Comparison of ENCODE assay signal across 5 cellular contexts in genomic region chr17:18449833-18450232, GRCh38. TPM values are rescaled to one million over a fixed set of nuclear protein-coding genes. Genes with fewer than 3 reads are reported as not detected.
"Had no signal": no experiment of that assay in that cellular context is flagged by ENCODE, and none has a peak within 500 bp of the region (broad histone marks: within the 10 kb centered on the region; RNA-seq: fewer than 3 reads in every experiment).

No MANE protein-coding gene starts in this region.

RNA-seq across cellular contexts. Expression of gene LGALS9C, which starts 26.8 kb away (rescaled TPM):
- total RNA-seq: activated CD4-positive, alpha-beta T cell treated with anti-CD3 and anti-CD28 coated beads for 36 hours; ascending aorta; cardiac septum; T-helper 17 cell; WTC11 had no signal
